ENCODE assay signal across 8 cellular contexts in the genomic region with DNA sequence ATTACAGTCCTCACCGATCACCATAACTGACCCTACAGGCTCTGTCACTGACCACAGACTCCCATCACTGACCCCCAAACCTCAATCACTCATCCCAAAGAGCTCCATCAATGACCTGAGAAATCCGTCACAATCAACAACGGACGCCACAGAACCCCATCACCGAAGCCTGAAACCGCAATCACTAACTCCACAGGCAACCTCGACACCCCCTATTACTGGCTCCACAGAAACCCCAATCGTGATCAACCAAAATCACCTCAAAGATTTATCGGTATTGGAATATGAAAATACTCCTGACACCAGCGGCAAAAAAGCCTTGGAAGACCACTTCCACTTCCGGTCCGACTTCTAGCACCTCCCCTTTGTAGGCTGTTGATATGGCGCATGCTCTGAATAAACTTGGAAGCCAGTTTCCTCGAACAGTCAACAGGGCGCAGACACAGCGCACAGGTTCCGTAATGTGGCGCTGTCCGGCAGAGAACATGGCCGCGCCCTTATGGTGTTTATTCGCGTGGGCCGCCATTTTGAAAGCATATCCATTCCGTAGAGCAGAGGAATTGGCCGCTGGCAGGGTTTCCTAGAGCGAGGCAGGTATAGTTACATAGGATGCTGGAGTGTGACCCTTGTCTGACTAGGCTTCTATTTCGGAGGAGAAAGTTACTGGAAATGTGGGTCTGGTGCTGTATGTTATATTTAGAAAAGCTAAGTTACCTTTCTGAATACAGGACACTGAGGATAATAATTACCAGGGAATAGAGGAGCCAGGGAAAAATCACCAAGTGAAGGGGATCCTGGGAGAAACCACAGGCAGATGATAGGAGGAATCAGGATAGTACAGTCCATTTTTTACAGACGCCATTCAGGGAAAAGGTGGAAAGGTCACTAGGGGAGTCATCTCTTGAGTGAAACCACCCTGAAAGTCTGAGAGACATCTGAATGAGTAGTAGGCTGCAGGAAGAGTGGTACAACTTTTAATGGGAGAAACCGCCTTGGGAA. TPM values are rescaled to one million over a fixed set of nuclear protein-coding genes. Genes with fewer than 3 reads are reported as not detected.
DNase-seq lines count a peak whose midpoint lies in the region; ATAC-seq, FAIRE-seq and TF ChIP-seq lines count a peak whose summit lies in the region.

A gene (minus strand): TSS at position 328 of the 999 bp plus-strand sequence. CDS start 2,785 bp downstream, outside the sequence.

- H3K4me1 Mint-ChIP-seq in chondrocyte (ENCODE audit: low read depth) = no peaks in the 10 kb centered on the region

- H3K27me3 Mint-ChIP-seq in chondrocyte (ENCODE audit: low read depth) = no peaks in the 10 kb centered on the region

- peaks cover 22% of the 10 kb centered on the region for H3K36me3 Mint-ChIP-seq in chondrocyte (ENCODE audit: low read depth)

- no peaks in the 10 kb centered on the region for H3K9me3 ChIP-seq in kidney (ENCODE audit: control insufficient read depth in 1 of 2, low read length in 2 of 2)

- intact Hi-C loops in kidney (cut with DNase I) = no loop called here

- H3K36me3 ChIP-seq in kidney (ENCODE audit: control insufficient read depth in 1 of 2, insufficient read depth in 2 of 2, low read length in 2 of 2) = peaks cover 4 to 7% of the 10 kb centered on the region in 2 donors

- peak; percentile 19 for TF ChIP-seq CTCF in AG09309 (IDR thresholded peaks at IDR 0.05; ENCODE audit: control insufficient read depth, insufficient read depth, low read depth, low read length, missing control alignments)
- peak; percentile 49 for TF ChIP-seq CTCF in chondrocyte (IDR thresholded peaks at IDR 0.05)
- TF ChIP-seq CTCF in kidney (IDR thresholded peaks at IDR 0.05; ENCODE audit: borderline replicate concordance, extremely low read depth, insufficient read depth) = peak; percentile 16

- H3K27ac Mint-ChIP-seq in chondrocyte (ENCODE audit: unreplicated experiment) = no peak within 1 kb of the TSS

- H3K9ac ChIP-seq in kidney (ENCODE audit: low read length in 2 of 2) = peak within 1 kb of the TSS; percentile 81 to 90

- H3K4me3 ChIP-seq in AG09309 (ENCODE audit: control insufficient read depth, low read depth, low read length) (peak within 1 kb of the TSS; percentile 82), kidney (ENCODE audit: low read length in 2 of 2) (peak within 1 kb of the TSS; percentile 83 to 97)

- H3K4me3 Mint-ChIP-seq in chondrocyte (ENCODE audit: unreplicated experiment) = no peak within 1 kb of the TSS

- no peaks in the 10 kb centered on the region for H3K4me1 ChIP-seq in kidney (ENCODE audit: control insufficient read depth in 1 of 2, insufficient read depth in 1 of 2, low read depth in 1 of 2, low read length in 2 of 2)

- H3K9me3 Mint-ChIP-seq in chondrocyte (ENCODE audit: low read depth) = peaks cover 35% of the 10 kb centered on the region

- peak; percentile 97 for ATAC-seq in GM19025 (IDR thresholded peaks at IDR 0.05; ENCODE audit: low read depth, unreplicated experiment)
- ATAC-seq in HG03280 (IDR thresholded peaks at IDR 0.05; ENCODE audit: unreplicated experiment) = peak; percentile 99

- DNase-seq in AG09309 (ENCODE audit: low read depth) (peak; percentile 91), NCI-H345 (lab: John Stamatoyannopoulos, UW) (peak; percentile 99), chondrocyte (ENCODE audit: low spot score) (peak; percentile 95), kidney (peak; percentile 96)
- DNase-seq in activated CD4-positive, alpha-beta T cell treated with anti-CD3 and anti-CD28 coated beads for 24 hours (ENCODE audit: low read depth in 2 of 2) = peak; percentile 67 to 81
- DNase-seq in stimulated activated CD4-positive, alpha-beta T cell treated with anti-CD3 and anti-CD28 coated beads, Interleukin-12 subunit alpha, Interleukin-12 subunit beta, amount 100 ng/mL, for 48 hours (ENCODE audit: low read depth in 2 of 3, low spot score in 1 of 3) = peak; percentile 78 to 81 (median 78)

- FAIRE-seq in kidney (lab: Jason Lieb, UNC) = peak; percentile 99

- peak within 1 kb of the TSS in 1 of 2 donors; percentile 38 for H3K27ac ChIP-seq in kidney (ENCODE audit: low read depth in 2 of 2, low read length in 2 of 2)

RNA-seq across cellular contexts. Expression of the gene that starts here (rescaled TPM):
- total RNA-seq in chondrocyte (5.5 to 14.7 TPM (median 7.1 TPM) in 3 replicates), kidney (10.2 TPM)
- polyA plus RNA-seq in kidney (ENCODE audit: insufficient read depth, low read depth, low replicate concordance) = 25.8 TPM
